12 cellular contexts compared by ENCODE assay signal in genomic region chr11:67285541-67286498, GRCh38. TPM values are rescaled to one million over a fixed set of nuclear protein-coding genes. Genes with fewer than 3 reads are reported as not detected.
A peak's percentile ranks its signal among the peaks of the same experiment; 100 is the strongest.
DNase-seq lines count a peak whose midpoint lies in the region; ATAC-seq and TF ChIP-seq lines count a peak whose summit lies in the region.
"Had no signal": no experiment of that assay in that cellular context is flagged by ENCODE, and none has a peak within 500 bp of the region (broad histone marks: within the 10 kb centered on the region; RNA-seq: fewer than 3 reads in every experiment).

No MANE protein-coding gene starts in this region.

- peaks cover 83 to 86% (median 85%) of the 10 kb centered on the region in 10 experiments for H3K4me1 ChIP-seq in BLaER1 treated with 17β-estradiol and CSF1 and Interleukin-3, amounts not matched to agents 10 nM and 100 nM
- peaks cover 34% of the 10 kb centered on the region for H3K4me1 ChIP-seq in OCI-LY1 (ENCODE audit: insufficient read depth, low read length, severe bottlenecking)
- peaks cover 41 to 44% of the 10 kb centered on the region in 2 donors for H3K4me1 ChIP-seq in naive thymus-derived CD4-positive, alpha-beta T cell (ENCODE audit: control insufficient read depth in 2 of 2, insufficient read depth in 2 of 2, low read length in 2 of 2)

- no peak overlapping the region for H2AFZ ChIP-seq in OCI-LY1 (ENCODE audit: low read length)

- H3K27me3 Mint-ChIP-seq in naive thymus-derived CD4-positive, alpha-beta T cell: peaks cover 0 to 2% (median 0%) of the 10 kb centered on the region in 5 donors

- no peaks in the 10 kb centered on the region for H3K79me2 ChIP-seq in OCI-LY1 (ENCODE audit: insufficient read depth, low read length)

- POLR2A ChIA-PET in naive thymus-derived CD4-positive, alpha-beta T cell (lab: Charles Lee): interaction anchor here (0.7 to 21.3 kb wide), 5 partner anchors 11 to 32 kb away, joined by 4 to 729 read pairs (median 59); partner anchors contain the start of genes GRK2 and SSH3

- in situ Hi-C loops in G401 (cut with HindIII; ENCODE audit: low sequenced_read_pairs): no loop called here

- H3F3A ChIP-seq in OCI-LY1 (ENCODE audit: insufficient read depth, low read length): no peaks in the 10 kb centered on the region

- intact Hi-C loops in naive thymus-derived CD4-positive, alpha-beta T cell (cut with micrococcal nuclease): loop anchor here in 1 of 2 donors (5.0 kb wide), 1 partner anchor 66 kb away; the partner anchor contains the start of gene POLD4

- H3K4me1 Mint-ChIP-seq in naive thymus-derived CD4-positive, alpha-beta T cell: peaks cover 19 to 59% (median 41%) of the 10 kb centered on the region in 7 donors

- H3K27ac ChIP-seq in BLaER1 treated with 17β-estradiol and CSF1 and Interleukin-3, amounts not matched to agents 10 nM and 100 nM: peak overlapping the region; percentile 97 to 100 (median 99)
- peak overlapping the region; percentile 96 for H3K27ac ChIP-seq in OCI-LY1 (ENCODE audit: low read depth, low read length, poor library complexity, severe bottlenecking)
- H3K27ac ChIP-seq in naive thymus-derived CD4-positive, alpha-beta T cell (ENCODE audit: low read depth, low read length): peak overlapping the region; percentile 81
- H3K27ac ChIP-seq: SJCRH30 had no signal

- H4K20me1 ChIP-seq in BLaER1 treated with 17β-estradiol and CSF1 and Interleukin-3, amounts not matched to agents 10 nM and 100 nM: peaks cover 0 to 13% (median 11%) of the 10 kb centered on the region in 11 experiments; a peak in 15 of 22 replicates
- no peaks in the 10 kb centered on the region for H4K20me1 ChIP-seq in OCI-LY1 (ENCODE audit: insufficient read depth, low read length)

- no peak for TF ChIP-seq CTCF in OCI-LY1 (IDR thresholded peaks at IDR 0.05; ENCODE audit: low read length)

- H3K4me3 ChIP-seq in BLaER1 treated with 17β-estradiol and CSF1 and Interleukin-3, amounts not matched to agents 10 nM and 100 nM: peak overlapping the region in 9 of 10 experiments; percentile 38 to 86 (median 49); a peak in 18 of 20 replicates
- no peak overlapping the region for H3K4me3 ChIP-seq in OCI-LY1 (ENCODE audit: low read depth, low read length, poor library complexity, severe bottlenecking)
- no peak overlapping the region for H3K4me3 ChIP-seq in naive thymus-derived CD4-positive, alpha-beta T cell (ENCODE audit: low read length)
- H3K4me3 ChIP-seq: SJCRH30 had no signal

- peaks cover 0 to 4% (median 0%) of the 10 kb centered on the region in 11 donors for H3K9me3 Mint-ChIP-seq in naive thymus-derived CD4-positive, alpha-beta T cell
- H3K9me3 Mint-ChIP-seq: mesothelial cell of epicardium had no signal

- CTCF ChIA-PET in naive thymus-derived CD4-positive, alpha-beta T cell (lab: Charles Lee): interaction anchor here (1.5 to 3.9 kb wide), 2 partner anchors 14 to 21 kb away, joined by 5 to 19 read pairs; no protein-coding TSS in a partner anchor

- no peaks in the 10 kb centered on the region for H3K9me2 ChIP-seq in OCI-LY1 (ENCODE audit: low read depth, low read length)

- peak overlapping the region; percentile 93 to 100 (median 99) for H3K9ac ChIP-seq in BLaER1 treated with 17β-estradiol and CSF1 and Interleukin-3, amounts not matched to agents 10 nM and 100 nM
- H3K9ac ChIP-seq in OCI-LY1 (ENCODE audit: low read length): no peak overlapping the region; the same call in 1 of the 2 replicates

- peak overlapping the region in 8 of 10 donors; percentile 38 to 98 (median 62) for H3K4me3 Mint-ChIP-seq in naive thymus-derived CD4-positive, alpha-beta T cell
- H3K4me3 Mint-ChIP-seq: mesothelial cell of epicardium had no signal

- H3K27me3 ChIP-seq in BLaER1 treated with 17β-estradiol and CSF1 and Interleukin-3, amounts not matched to agents 10 nM and 100 nM: no peaks in the 10 kb centered on the region
- H3K27me3 ChIP-seq in OCI-LY1 (ENCODE audit: insufficient read depth, low read length): no peaks in the 10 kb centered on the region
- H3K27me3 ChIP-seq in naive thymus-derived CD4-positive, alpha-beta T cell (ENCODE audit: control insufficient read depth in 2 of 2, insufficient read depth in 2 of 2, low read length in 2 of 2): no peaks in the 10 kb centered on the region
- H3K27me3 ChIP-seq: SJCRH30 had no signal

- peak overlapping the region; percentile 95 to 99 (median 97) for H3K27ac Mint-ChIP-seq in naive thymus-derived CD4-positive, alpha-beta T cell

- H3K36me3 ChIP-seq in BLaER1 treated with 17β-estradiol and CSF1 and Interleukin-3, amounts not matched to agents 10 nM and 100 nM: peaks cover 70 to 82% (median 80%) of the 10 kb centered on the region in 11 experiments
- peaks cover 68% of the 10 kb centered on the region for H3K36me3 ChIP-seq in OCI-LY1 (ENCODE audit: insufficient read depth, low read length)
- H3K36me3 ChIP-seq in naive thymus-derived CD4-positive, alpha-beta T cell (ENCODE audit: control insufficient read depth in 2 of 3, insufficient read depth in 3 of 3, low read length in 3 of 3): peaks cover 29 to 62% (median 38%) of the 10 kb centered on the region in 3 experiments

- peaks cover 0 to 25% (median 4%) of the 10 kb centered on the region in 5 donors for H3K36me3 Mint-ChIP-seq in naive thymus-derived CD4-positive, alpha-beta T cell

- no peak for ATAC-seq in naive thymus-derived CD4-positive, alpha-beta T cell

- peak; percentile 40 for DNase-seq in central memory CD4-positive, alpha-beta T cell
- DNase-seq in naive thymus-derived CD4-positive, alpha-beta T cell: peak in 2 of 9 donors; percentile 45 to 60
- no peak for DNase-seq in stimulated activated CD4-positive, alpha-beta T cell treated with anti-CD3 and anti-CD28 coated beads, Interleukin-2, amount 100 ng/mL, for 24 hours
- DNase-seq in HUDEP-2 (lab: John Stamatoyannopoulos, UW; ENCODE audit: unreplicated experiment in 76 of 76) (no peak), G401 (ENCODE audit: low spot score) (no peak), NCI-H187 (lab: John Stamatoyannopoulos, UW) (no peak)
- DNase-seq: Calu3; SJCRH30; stimulated activated CD4-positive, alpha-beta T cell treated with anti-CD3 and anti-CD28 coated beads, Interleukin-2, amount 100 ng/mL, for 48 hours had no signal

- peak overlapping the region; percentile 85 to 100 (median 100) for H3K4me2 ChIP-seq in BLaER1 treated with 17β-estradiol and CSF1 and Interleukin-3, amounts not matched to agents 10 nM and 100 nM
- H3K4me2 ChIP-seq in OCI-LY1 (ENCODE audit: low read length): no peak overlapping the region; the same call in 1 of the 2 replicates

- no peaks in the 10 kb centered on the region for H3K9me3 ChIP-seq in BLaER1 treated with 17β-estradiol and CSF1 and Interleukin-3, amounts not matched to agents 10 nM and 100 nM (replicated peaks in 1 of 11)
- H3K9me3 ChIP-seq in OCI-LY1 (ENCODE audit: low read length): no peaks in the 10 kb centered on the region
- no peaks in the 10 kb centered on the region for H3K9me3 ChIP-seq in naive thymus-derived CD4-positive, alpha-beta T cell (ENCODE audit: control insufficient read depth in 2 of 3, low read length in 3 of 3)
- H3K9me3 ChIP-seq: SJCRH30 had no signal

RNA-seq across cellular contexts. Expression of gene ANKRD13D, which starts 3.3 kb away (rescaled TPM):
- 100 to 1,000 TPM; 161 to 286 (median 191) TPM for total RNA-seq in naive thymus-derived CD4-positive, alpha-beta T cell
- polyA plus RNA-seq in naive thymus-derived CD4-positive, alpha-beta T cell: 10 to 100 TPM in 1 of 2 donors, 1 to 10 TPM in 1; 6.3 to 19.5 TPM
- 25.2 and 40.3 TPM in 2 replicates for total RNA-seq in G401 (2014; rRNA removed; shearing (Covaris generic))

RNA-seq across cellular contexts. Expression of gene SSH3, which starts 17.5 kb away (rescaled TPM):
- 10 to 100 TPM in 4 of 5 experiments, 1 to 10 TPM in 1; 8.8 to 23.8 (median 15.0) TPM for total RNA-seq in naive thymus-derived CD4-positive, alpha-beta T cell
- 1 to 10 TPM; 1.1 to 4.9 TPM for polyA plus RNA-seq in naive thymus-derived CD4-positive, alpha-beta T cell
- total RNA-seq in G401 (2014; rRNA removed; shearing (Covaris generic)): 1.5 and 1.8 TPM in 2 replicates

RNA-seq across cellular contexts. Expression of gene GRK2, which starts 19.5 kb away (rescaled TPM):
- total RNA-seq in naive thymus-derived CD4-positive, alpha-beta T cell: 100 to 1,000 TPM; 305 to 399 (median 322) TPM
- 10 to 100 TPM; 18.5 to 38.0 TPM for polyA plus RNA-seq in naive thymus-derived CD4-positive, alpha-beta T cell
- total RNA-seq in G401 (2014; rRNA removed; shearing (Covaris generic)): 35.1 and 48.8 TPM in 2 replicates

Comparison
In these comparisons a context has a peak if more than half of its experiments do, and no peak if none do; other contexts are left out.
1. H3K4me3 ChIP-seq: peak in BLaER1 treated with 17β-estradiol and CSF1 and Interleukin-3, amounts not matched to agents 10 nM and 100 nM (9 of 10); none in OCI-LY1 (single experiment) and naive thymus-derived CD4-positive, alpha-beta T cell (single experiment).
2. Peak in every context shown above with its lines, with median percentiles within 50 percentile points of each other: H3K27ac ChIP-seq.